16 cellular contexts compared by ENCODE assay signal in the genomic region with DNA sequence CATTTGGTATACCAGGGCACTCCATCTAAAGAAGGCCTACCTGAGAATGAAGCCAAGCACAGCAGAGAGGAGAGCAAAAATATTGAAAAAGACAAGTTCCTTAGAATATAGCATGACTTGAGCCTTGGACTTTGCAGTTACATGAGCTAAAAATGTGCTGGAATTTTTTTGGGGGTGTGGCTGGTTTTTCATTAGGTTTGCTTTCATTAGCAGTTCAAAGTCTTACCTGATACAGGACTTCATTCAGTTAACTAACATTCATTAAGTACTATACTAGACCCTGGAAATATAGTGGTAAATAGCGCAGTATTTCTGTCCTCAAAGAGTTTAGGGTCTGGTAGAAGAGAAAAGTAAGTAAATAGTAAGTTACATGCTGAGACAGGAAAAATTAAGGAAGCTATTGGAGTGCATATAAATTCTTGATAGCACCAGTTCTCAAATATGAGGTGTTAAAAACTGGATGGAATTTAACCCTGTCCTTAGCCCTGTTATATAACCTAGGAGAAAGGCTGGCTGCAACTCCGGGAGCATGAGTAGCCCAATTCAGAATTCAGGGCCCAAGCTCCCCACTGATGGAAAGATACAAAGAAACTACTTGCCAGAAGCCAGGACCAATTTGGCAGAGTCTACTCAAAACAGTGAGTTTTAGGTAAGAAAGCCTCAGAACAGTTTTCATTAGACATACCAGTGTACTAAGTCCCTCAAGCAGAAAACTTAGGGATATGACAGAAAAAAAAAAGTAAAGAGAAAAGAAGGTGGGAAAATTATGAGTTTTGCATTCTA. TPM values are rescaled to one million over a fixed set of nuclear protein-coding genes. Genes with fewer than 3 reads are reported as not detected.
DNase-seq lines count a peak whose midpoint lies in the region; ATAC-seq and TF ChIP-seq lines count a peak whose summit lies in the region.
"Had no signal": no experiment of that assay in that cellular context is flagged by ENCODE, and none has a peak within 500 bp of the region (broad histone marks: within the 10 kb centered on the region; RNA-seq: fewer than 3 reads in every experiment).

No MANE protein-coding gene starts in this region.

- CTCF ChIA-PET in SK-N-SH (lab: Yijun Ruan, JAX): interaction anchor here (0.6 to 1.6 kb wide), 4 partner anchors 31 to 183 kb away, joined by 4 to 5 read pairs (median 4); no protein-coding TSS in a partner anchor

- H3K4me3 Mint-ChIP-seq in mesothelial cell of epicardium: no peak overlapping the region

- TF ChIP-seq CTCF in SK-N-SH (IDR thresholded peaks at IDR 0.05) (no peak), transverse colon (IDR thresholded peaks at IDR 0.05) (no peak), mesothelial cell of epicardium (IDR thresholded peaks at IDR 0.05; ENCODE audit: unreplicated experiment) (no peak)

- TF ChIP-seq EP300 in SK-N-SH (IDR thresholded peaks at IDR 0.05; ENCODE audit: borderline replicate concordance in 1 of 2, low read depth in 1 of 2, low read length in 1 of 2) (no peak), transverse colon (IDR thresholded peaks at IDR 0.05; ENCODE audit: low read depth) (no peak)

- no peaks in the 10 kb centered on the region for H3K27me3 ChIP-seq in SK-N-SH (ENCODE audit: insufficient read depth)
- H3K27me3 ChIP-seq in esophagus (ENCODE audit: control insufficient read depth in 1 of 2, insufficient read depth in 2 of 2, low read length in 2 of 2): no peaks in the 10 kb centered on the region
- H3K27me3 ChIP-seq in muscle layer of duodenum (ENCODE audit: low read depth, low read length): no peaks in the 10 kb centered on the region
- H3K27me3 ChIP-seq in transverse colon: no peaks in the 10 kb centered on the region

- intact Hi-C loops in transverse colon (cut with DNase I; ENCODE audit: low total_unique reads) (no loop called here), left colon (cut with DNase I, micrococcal nuclease) (no loop called here)

- peaks cover 20% of the 10 kb centered on the region in 2 experiments; a peak in 3 of 4 replicates for H3K4me1 ChIP-seq in SK-N-SH (ENCODE audit: control insufficient read depth in 1 of 2, insufficient read depth in 2 of 2, low read depth in 1 of 2, low read length in 1 of 2)
- peaks cover 2 to 4% of the 10 kb centered on the region in 2 donors for H3K4me1 ChIP-seq in esophagus (ENCODE audit: control insufficient read depth in 2 of 2, insufficient read depth in 2 of 2, low read length in 1 of 2)
- H3K4me1 ChIP-seq in muscle layer of duodenum (ENCODE audit: control insufficient read depth in 1 of 2, insufficient read depth in 2 of 2, low read length in 2 of 2): peaks cover 6 to 36% of the 10 kb centered on the region in 2 donors
- peaks cover 14 to 40% (median 31%) of the 10 kb centered on the region in 4 donors for H3K4me1 ChIP-seq in transverse colon
- H3K4me1 ChIP-seq: parathyroid adenoma had no signal

- H3K4me3 ChIP-seq in SK-N-SH (ENCODE audit: low read depth in 2 of 2, low read length in 1 of 2) (no peak overlapping the region), esophagus (ENCODE audit: low read depth in 1 of 2, low read length in 2 of 2) (no peak overlapping the region), muscle layer of duodenum (ENCODE audit: low read depth in 1 of 2, low read length in 2 of 2) (no peak overlapping the region), transverse colon (no peak overlapping the region)

- peaks cover 37% of the 10 kb centered on the region for H3K4me1 Mint-ChIP-seq in mesothelial cell of epicardium

- peak overlapping the region; percentile 63 to 74; a peak in 3 of 4 replicates for H3K27ac ChIP-seq in SK-N-SH (ENCODE audit: low read depth in 2 of 2, low read length in 1 of 2)
- H3K27ac ChIP-seq in esophagus (ENCODE audit: low read depth in 2 of 2, low read length in 1 of 2): peak overlapping the region; percentile 53 to 77
- peak overlapping the region; percentile 45 for H3K27ac ChIP-seq in muscle layer of duodenum (ENCODE audit: low read length)
- H3K27ac ChIP-seq in transverse colon: peak overlapping the region; percentile 88 to 95 (median 93)
- H3K27ac ChIP-seq: 22Rv1, HL-60, parathyroid adenoma had no signal

- in situ Hi-C loops in transverse colon (cut with MboI; ENCODE audit: low pct_ligation_motif_present in 1 of 4, low pct_unique_long_range_greater_than_20kb in 1 of 4, low sequenced_read_pairs in 3 of 4): no loop called here

- peaks cover 25% of the 10 kb centered on the region for H3F3A ChIP-seq in SK-N-SH (replicated peaks; ENCODE audit: insufficient read depth)

- no peak overlapping the region for H3K9ac ChIP-seq in SK-N-SH
- H3K9ac ChIP-seq: parathyroid adenoma had no signal

- no peak for TF ChIP-seq RAD21 in SK-N-SH (IDR thresholded peaks at IDR 0.05; ENCODE audit: low read length)

- WGBS in SK-N-SH (ENCODE audit: low lambda C conversion rate): 98% methylated on average over 2 of the region's 2 CpGs
- WGBS in esophagus, 2 donors: 66 to 67% methylated on average over 2 of the region's 2 CpGs
- WGBS in transverse colon (ENCODE audit: low coverage in 1 of 2), 2 donors: 79 to 100% methylated on average over 1 to 2 of the region's 2 CpGs

- H3K27me3 Mint-ChIP-seq in mesothelial cell of epicardium (ENCODE audit: low read depth): no peaks in the 10 kb centered on the region

- H3K36me3 ChIP-seq in SK-N-SH (replicated peaks in 1 of 2; ENCODE audit: control insufficient read depth in 1 of 2, insufficient read depth in 2 of 2, low read length in 1 of 2) (no peaks in the 10 kb centered on the region), esophagus (ENCODE audit: control insufficient read depth in 2 of 2, insufficient read depth in 2 of 2, low read length in 1 of 2) (no peaks in the 10 kb centered on the region), muscle layer of duodenum (ENCODE audit: control insufficient read depth in 1 of 2, insufficient read depth in 2 of 2, low read length in 2 of 2) (peaks cover 0 to 5% of the 10 kb centered on the region in 2 donors), transverse colon (no peaks in the 10 kb centered on the region)

- H3K4me2 ChIP-seq in SK-N-SH: peak overlapping the region; percentile 75

- H3K9me3 ChIP-seq in SK-N-SH (no peaks in the 10 kb centered on the region), esophagus (ENCODE audit: control insufficient read depth in 2 of 2, insufficient read depth in 1 of 2, low read depth in 1 of 2, low read length in 1 of 2) (no peaks in the 10 kb centered on the region), muscle layer of duodenum (ENCODE audit: control insufficient read depth in 1 of 2, low read length in 2 of 2) (no peaks in the 10 kb centered on the region), transverse colon (no peaks in the 10 kb centered on the region)

- H3K9me3 Mint-ChIP-seq in mesothelial cell of epicardium: no peaks in the 10 kb centered on the region

- DNase-seq in SK-N-SH (no peak), transverse colon (no peak), KG1 (lab: John Stamatoyannopoulos, UW) (no peak), left colon (no peak), mesothelial cell of epicardium (ENCODE audit: low spot score in 2 of 2, unreplicated experiment in 2 of 2) (no peak)
- DNase-seq: Kasumi-1, NCI-H1694, NCI-H446 treated with DMSO at 0.1 percent for 48 hours, T-helper 1 cell, trophoblast cell had no signal

- H2AFZ ChIP-seq in SK-N-SH (ENCODE audit: low read depth): peak overlapping the region; percentile 23; the same call in 1 of the 2 replicates
- H2AFZ ChIP-seq: parathyroid adenoma had no signal

- no peak for TF ChIP-seq POLR2A in transverse colon (IDR thresholded peaks at IDR 0.05)

- ATAC-seq in SK-N-SH treated with all-trans-retinoic acid at 6 μM for 48 hours (no peak), left colon (no peak)

- H4K20me1 ChIP-seq in SK-N-SH (ENCODE audit: insufficient read depth): peaks cover 6% of the 10 kb centered on the region; the same call in 1 of the 2 replicates

- H3K36me3 Mint-ChIP-seq in mesothelial cell of epicardium: peaks cover 6% of the 10 kb centered on the region

- H3K27ac Mint-ChIP-seq in mesothelial cell of epicardium: no peak overlapping the region

- POLR2A ChIA-PET in SK-N-SH (lab: Yijun Ruan, JAX): interaction anchor here (0.6 kb wide), 1 partner anchor 45 kb away, joined by 3 read pairs; no protein-coding TSS in a partner anchor

- no peaks in the 10 kb centered on the region for H3K9me2 ChIP-seq in SK-N-SH

- peaks cover 26% of the 10 kb centered on the region for H3K79me2 ChIP-seq in SK-N-SH (ENCODE audit: insufficient read depth)
- H3K79me2 ChIP-seq: parathyroid adenoma had no signal

TF ChIP-seq in SK-N-SH, 30 proteins besides CTCF, POLR2A, EP300 and RAD21:
- TF ChIP-seq FOXM1 (IDR thresholded peaks at IDR 0.05; ENCODE audit: low read depth) (no peak), FOSL2 (IDR thresholded peaks at IDR 0.05; ENCODE audit: borderline replicate concordance, low read depth) (no peak), SIN3A (IDR thresholded peaks at IDR 0.05; ENCODE audit: borderline replicate concordance, low read depth, low read length) (no peak), YY1 (IDR thresholded peaks at IDR 0.05; ENCODE audit: low read depth) (no peak), JUND (IDR thresholded peaks at IDR 0.05) (no peak), TAF1 (IDR thresholded peaks at IDR 0.05; ENCODE audit: borderline replicate concordance, low read depth, low read length) (no peak), GABPA (IDR thresholded peaks at IDR 0.05; ENCODE audit: low read depth) (no peak), TCF12 (IDR thresholded peaks at IDR 0.05) (no peak), RXRA (IDR thresholded peaks at IDR 0.05; ENCODE audit: borderline replicate concordance, low read depth) (no peak), GATA2 (CRISPR knock-in tag; IDR thresholded peaks at IDR 0.05) (no peak)

TF ChIP-seq in SK-N-SH treated with all-trans-retinoic acid at 6 μM for 48 hours, 23 proteins besides CTCF, POLR2A, EP300 and RAD21 (continues in another document):
- no peak for TF ChIP-seq TOX (CRISPR knock-in tag; IDR thresholded peaks at IDR 0.05; ENCODE audit: borderline replicate concordance)
- TF ChIP-seq TCF4 (CRISPR knock-in tag; IDR thresholded peaks at IDR 0.05; ENCODE audit: borderline replicate concordance): no peak
- no peak for TF ChIP-seq ISL1 (CRISPR knock-in tag; IDR thresholded peaks at IDR 0.05)
- no peak for TF ChIP-seq BACH2 (CRISPR knock-in tag; IDR thresholded peaks at IDR 0.05; ENCODE audit: borderline replicate concordance)

RNA-seq across cellular contexts. Expression of a gene that starts 3.1 kb away (rescaled TPM):
- polyA plus RNA-seq in SK-N-SH (2012; rRNA removed) (27.6 and 32.0 TPM in 2 replicates), esophagus (1 to 10 TPM; 4.2 to 4.3 TPM)
- 33.4 and 41.3 TPM in 2 replicates for polyA plus RNA-seq in SK-N-SH (2012; cell fraction: cytosol; rRNA removed)
- polyA plus RNA-seq in SK-N-SH (2012; cell fraction: nucleus; rRNA removed): 24.1 and 52.5 TPM in 2 replicates
- total RNA-seq in transverse colon (100 to 1,000 TPM in 1 of 4 donors, 10 to 100 TPM in 3; 33.7 to 138 (median 58.1) TPM), left colon (10 to 100 TPM; 31.5 to 33.8 TPM), mesothelial cell of epicardium (59.5 to 63.7 TPM (median 63.6 TPM) in 3 replicates)
